In genomic region chr16:84592718-84593117, GRCh38 we compare ENCODE assay signal across 17 cellular contexts. TPM values are rescaled to one million over a fixed set of nuclear protein-coding genes. Genes with fewer than 3 reads are reported as not detected.
DNase-seq lines count a peak whose midpoint lies in the region; ATAC-seq and TF ChIP-seq lines count a peak whose summit lies in the region.
"Had no signal": no experiment of that assay in that cellular context is flagged by ENCODE, and none has a peak within 500 bp of the region (broad histone marks: within the 10 kb centered on the region; RNA-seq: fewer than 3 reads in every experiment).

No MANE protein-coding gene starts in this region.

- peaks cover 61% of the 10 kb centered on the region for H3K4me1 Mint-ChIP-seq in activated T-cell treated with anti-CD3 and anti-CD28 coated beads, Interleukin-2, amount 50 U/mL, for 24 hours (ENCODE audit: low read depth)
- H3K4me1 Mint-ChIP-seq in activated T-cell treated with anti-CD3 and anti-CD28 coated beads, Interleukin-2, amount 50 U/mL, for 4 hours (ENCODE audit: low read depth): peaks cover 54% of the 10 kb centered on the region
- H3K4me1 Mint-ChIP-seq in IgD-negative memory B cell: peaks cover 33 to 48% (median 45%) of the 10 kb centered on the region in 3 donors
- H3K4me1 Mint-ChIP-seq in activated naive CD8-positive, alpha-beta T cell treated with anti-CD3 and anti-CD28 coated beads, Interleukin-2, amount 10 ng/mL, durations not matched to agents 7 days and 5 days: peaks cover 60% of the 10 kb centered on the region

- no peaks in the 10 kb centered on the region for H3K27me3 Mint-ChIP-seq in activated T-cell treated with anti-CD3 and anti-CD28 coated beads, Interleukin-2, amount 50 U/mL, for 24 hours
- H3K27me3 Mint-ChIP-seq in activated T-cell treated with anti-CD3 and anti-CD28 coated beads, Interleukin-2, amount 50 U/mL, for 4 hours (ENCODE audit: low read depth): peaks cover 3% of the 10 kb centered on the region
- peaks cover 4% of the 10 kb centered on the region for H3K27me3 Mint-ChIP-seq in IgD-negative memory B cell
- H3K27me3 Mint-ChIP-seq in activated naive CD8-positive, alpha-beta T cell treated with anti-CD3 and anti-CD28 coated beads, Interleukin-2, amount 10 ng/mL, durations not matched to agents 7 days and 5 days: no peaks in the 10 kb centered on the region

- in situ Hi-C loops in KBM-7 (cut with MboI; ENCODE audit: low pct_unique_long_range_greater_than_20kb, low sequenced_read_pairs): no loop called here

- no peak for ATAC-seq in activated T-cell treated with anti-CD3 and anti-CD28 coated beads, Interleukin-2, amount 50 U/mL, for 4 hours
- no peak for ATAC-seq in activated naive CD8-positive, alpha-beta T cell treated with anti-CD3 and anti-CD28 coated beads, Interleukin-2, amount 10 ng/mL, durations not matched to agents 7 days and 5 days (ENCODE audit: low read depth)
- no peak for ATAC-seq in GM19395 (IDR thresholded peaks at IDR 0.05; ENCODE audit: unreplicated experiment)
- ATAC-seq: activated CD4-positive, CD25-positive, alpha-beta regulatory T cell treated with anti-CD3 and anti-CD28 coated beads, Interleukin-2, amount 50 U/mL, for 24 hours had no signal

- peaks cover 4% of the 10 kb centered on the region for H3K4me1 ChIP-seq in testis
- H3K4me1 ChIP-seq: right atrium auricular region had no signal

- peak overlapping the region; percentile 66 for H3K27ac Mint-ChIP-seq in activated T-cell treated with anti-CD3 and anti-CD28 coated beads, Interleukin-2, amount 50 U/mL, for 24 hours
- H3K27ac Mint-ChIP-seq in IgD-negative memory B cell: peak overlapping the region; percentile 97 to 99 (median 97)
- peak overlapping the region; percentile 13 for H3K27ac Mint-ChIP-seq in activated naive CD8-positive, alpha-beta T cell treated with anti-CD3 and anti-CD28 coated beads, Interleukin-2, amount 10 ng/mL, durations not matched to agents 7 days and 5 days

- no peak for DNase-seq in activated T-cell treated with anti-CD3 and anti-CD28 coated beads, Interleukin-2, amount 50 U/mL, for 24 hours
- DNase-seq in activated T-cell treated with anti-CD3 and anti-CD28 coated beads, Interleukin-2, amount 50 U/mL, for 4 hours: no peak
- no peak for DNase-seq in activated naive CD8-positive, alpha-beta T cell treated with anti-CD3 and anti-CD28 coated beads, Interleukin-2, amount 10 ng/mL, durations not matched to agents 7 days and 5 days
- peak; percentile 36 for DNase-seq in retina
- no peak for DNase-seq in testis
- DNase-seq in KBM-7: no peak
- DNase-seq: islet precursor cell, NCI-H2029 treated with DMSO at 0.1 percent for 48 hours, NCI-H446 treated with DMSO at 0.1 percent for 48 hours, Right ventricle myocardium superior, substantia nigra had no signal

- TF ChIP-seq CTCF in testis (IDR thresholded peaks at IDR 0.05): no peak

- no peak overlapping the region for H3K27ac ChIP-seq in testis
- H3K27ac ChIP-seq: ascending aorta, right atrium auricular region had no signal

- WGBS in testis, 2 donors: 64 to 73% methylated on average over 9 to 11 of the region's 11 CpGs

- no peaks in the 10 kb centered on the region for H3K27me3 ChIP-seq in testis
- H3K27me3 ChIP-seq: ascending aorta, right atrium auricular region had no signal

- H3K9me3 ChIP-seq in testis: no peaks in the 10 kb centered on the region
- H3K9me3 ChIP-seq: ascending aorta, right atrium auricular region had no signal

- H3K36me3 Mint-ChIP-seq in activated T-cell treated with anti-CD3 and anti-CD28 coated beads, Interleukin-2, amount 50 U/mL, for 24 hours (ENCODE audit: low read depth): peaks cover 81% of the 10 kb centered on the region
- H3K36me3 Mint-ChIP-seq in activated T-cell treated with anti-CD3 and anti-CD28 coated beads, Interleukin-2, amount 50 U/mL, for 4 hours (ENCODE audit: insufficient read depth): peaks cover 19% of the 10 kb centered on the region
- H3K36me3 Mint-ChIP-seq in IgD-negative memory B cell: peaks cover 6% of the 10 kb centered on the region
- H3K36me3 Mint-ChIP-seq in activated naive CD8-positive, alpha-beta T cell treated with anti-CD3 and anti-CD28 coated beads, Interleukin-2, amount 10 ng/mL, durations not matched to agents 7 days and 5 days: peaks cover 53% of the 10 kb centered on the region

- POLR2A ChIA-PET in activated naive CD8-positive, alpha-beta T cell treated with anti-CD3 and anti-CD28 coated beads, Interleukin-2, amount 10 ng/mL, durations not matched to agents 7 days and 5 days (lab: Charles Lee): interaction anchor here (0.6 to 2.9 kb wide), 4 partner anchors 14 to 74 kb away, joined by 3 to 32 read pairs (median 4); no protein-coding TSS in a partner anchor

- no peak overlapping the region for H3K4me3 ChIP-seq in testis
- H3K4me3 ChIP-seq: ascending aorta, lung, right atrium auricular region had no signal

- no peak for TF ChIP-seq POLR2A in testis (IDR thresholded peaks at IDR 0.05)

- no peaks in the 10 kb centered on the region for H3K36me3 ChIP-seq in testis (ENCODE audit: low read depth, missing control alignments)
- H3K36me3 ChIP-seq: ascending aorta, right atrium auricular region had no signal

- H3K4me3 Mint-ChIP-seq in activated T-cell treated with anti-CD3 and anti-CD28 coated beads, Interleukin-2, amount 50 U/mL, for 24 hours: no peak overlapping the region
- no peak overlapping the region for H3K4me3 Mint-ChIP-seq in activated T-cell treated with anti-CD3 and anti-CD28 coated beads, Interleukin-2, amount 50 U/mL, for 4 hours
- H3K4me3 Mint-ChIP-seq in IgD-negative memory B cell: peak overlapping the region in 3 of 4 donors; percentile 63 to 99 (median 94)
- no peak overlapping the region for H3K4me3 Mint-ChIP-seq in activated naive CD8-positive, alpha-beta T cell treated with anti-CD3 and anti-CD28 coated beads, Interleukin-2, amount 10 ng/mL, durations not matched to agents 7 days and 5 days

- H3K9me3 Mint-ChIP-seq in activated T-cell treated with anti-CD3 and anti-CD28 coated beads, Interleukin-2, amount 50 U/mL, for 24 hours: no peaks in the 10 kb centered on the region
- no peaks in the 10 kb centered on the region for H3K9me3 Mint-ChIP-seq in activated T-cell treated with anti-CD3 and anti-CD28 coated beads, Interleukin-2, amount 50 U/mL, for 4 hours
- peaks cover 0 to 3% (median 0%) of the 10 kb centered on the region in 3 donors for H3K9me3 Mint-ChIP-seq in IgD-negative memory B cell
- H3K9me3 Mint-ChIP-seq in activated naive CD8-positive, alpha-beta T cell treated with anti-CD3 and anti-CD28 coated beads, Interleukin-2, amount 10 ng/mL, durations not matched to agents 7 days and 5 days: no peaks in the 10 kb centered on the region

- intact Hi-C loops in testis (cut with DNase I; ENCODE audit: low total_unique reads): no loop called here

RNA-seq across cellular contexts. Expression of gene COTL1, which starts 25.2 kb away (rescaled TPM):
- 100 to 1,000 TPM; 209 to 331 (median 274) TPM for total RNA-seq in activated T-cell treated with anti-CD3 and anti-CD28 coated beads, Interleukin-2, amount 50 U/mL, for 4 hours
- polyA plus RNA-seq in IgD-negative memory B cell: 725 TPM
- 100 to 1,000 TPM; 657 to 664 TPM for total RNA-seq in activated naive CD8-positive, alpha-beta T cell treated with anti-CD3 and anti-CD28 coated beads, Interleukin-2, amount 10 ng/mL, durations not matched to agents 7 days and 5 days
- 100 to 1,000 TPM in 1 of 2 donors, 10 to 100 TPM in 1; 61.9 to 124 TPM for total RNA-seq in testis
- polyA plus RNA-seq in testis (ENCODE audit: insufficient read depth, low read depth, low replicate concordance): 56.9 TPM

RNA-seq across cellular contexts. Expression of gene KLHL36, which starts 55.6 kb away (rescaled TPM):
- total RNA-seq in activated T-cell treated with anti-CD3 and anti-CD28 coated beads, Interleukin-2, amount 50 U/mL, for 4 hours: 10 to 100 TPM; 28.9 to 32.1 (median 31.0) TPM
- polyA plus RNA-seq in IgD-negative memory B cell: 34.1 TPM
- 10 to 100 TPM; 66.8 to 72.6 TPM for total RNA-seq in activated naive CD8-positive, alpha-beta T cell treated with anti-CD3 and anti-CD28 coated beads, Interleukin-2, amount 10 ng/mL, durations not matched to agents 7 days and 5 days
- total RNA-seq in testis: 100 to 1,000 TPM; 113 to 129 TPM
- polyA plus RNA-seq in testis (ENCODE audit: insufficient read depth, low read depth, low replicate concordance): 75.1 TPM

Comparison
In these comparisons a context has a peak if more than half of its experiments do, and no peak if none do; other contexts are left out.
1. H3K27ac Mint-ChIP-seq: peak in every context shown above with its lines; median percentile 97 in IgD-negative memory B cell; 66 in activated T-cell treated with anti-CD3 and anti-CD28 coated beads, Interleukin-2, amount 50 U/mL, for 24 hours; 13 in activated naive CD8-positive, alpha-beta T cell treated with anti-CD3 and anti-CD28 coated beads, Interleukin-2, amount 10 ng/mL, durations not matched to agents 7 days and 5 days.
2. H3K4me3 Mint-ChIP-seq: peak in IgD-negative memory B cell (3 of 4); none in activated T-cell treated with anti-CD3 and anti-CD28 coated beads, Interleukin-2, amount 50 U/mL, for 24 hours (single experiment), activated T-cell treated with anti-CD3 and anti-CD28 coated beads, Interleukin-2, amount 50 U/mL, for 4 hours (single experiment) and activated naive CD8-positive, alpha-beta T cell treated with anti-CD3 and anti-CD28 coated beads, Interleukin-2, amount 10 ng/mL, durations not matched to agents 7 days and 5 days (single experiment).